In the genomic region with DNA sequence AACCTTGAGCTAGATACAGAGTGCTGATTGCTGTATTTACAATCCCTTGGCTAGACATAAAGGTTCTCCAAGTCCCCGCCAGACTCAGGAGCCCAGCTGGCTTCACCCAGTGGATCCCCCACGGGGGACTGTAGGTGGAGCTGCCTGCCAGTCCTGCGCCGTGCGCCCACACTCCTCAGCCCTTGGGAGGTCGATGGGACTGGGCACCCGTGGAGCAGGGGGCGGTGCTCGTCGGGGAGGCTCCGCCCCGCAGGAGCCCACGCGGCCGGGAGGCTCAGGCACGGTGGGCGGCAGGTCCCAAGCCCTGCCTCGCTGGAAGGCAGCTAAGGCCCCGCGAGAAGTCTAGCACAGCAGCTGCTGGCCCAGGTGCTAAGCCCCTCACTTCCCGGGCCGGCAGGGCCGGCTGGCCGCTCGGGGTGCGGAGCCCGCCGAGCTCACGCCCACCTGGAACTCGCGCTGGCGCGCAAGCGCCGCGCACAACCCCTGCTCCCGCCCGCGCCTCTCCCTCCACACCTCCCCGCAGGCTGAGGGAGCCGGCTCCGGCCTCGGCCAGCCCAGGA, we compare ENCODE assay signal across 2 cellular contexts. TPM values are rescaled to one million over a fixed set of nuclear protein-coding genes. Genes with fewer than 3 reads are reported as not detected.
"Had no signal": no experiment of that assay in that cellular context is flagged by ENCODE, and none has a peak within 500 bp of the region (broad histone marks: within the 10 kb centered on the region; RNA-seq: fewer than 3 reads in every experiment).

No MANE protein-coding gene starts in this region.

RNA-seq across cellular contexts. Expression of a gene that starts 30.0 kb away (rescaled TPM):
- total RNA-seq: chondrocyte, mammary epithelial cell had no signal
